ENCODE assay signal across 13 cellular contexts in genomic region chr4:76744253-76744921, GRCh38.
DNase-seq lines count a peak whose midpoint lies in the region; ATAC-seq and TF ChIP-seq lines count a peak whose summit lies in the region.
"Had no signal": no experiment of that assay in that cellular context is flagged by ENCODE, and none has a peak within 500 bp of the region (broad histone marks: within the 10 kb centered on the region; RNA-seq: fewer than 3 reads in every experiment).

No MANE protein-coding gene starts in this region.

- H3K4ac ChIP-seq in mesendoderm (ENCODE audit: low read depth, low read length): no peak overlapping the region

- H3K79me2 ChIP-seq in fibroblast of lung (ENCODE audit: control insufficient read depth, insufficient read depth, low read length) (peaks cover 7% of the 10 kb centered on the region), MM.1S (ENCODE audit: low read length) (peaks cover 83% of the 10 kb centered on the region), mesendoderm (ENCODE audit: control insufficient read depth, insufficient read depth, low read length) (no peaks in the 10 kb centered on the region)

- no peaks in the 10 kb centered on the region for H3K9me2 ChIP-seq in MM.1S (replicated peaks; ENCODE audit: insufficient read depth, low read length)

- no peaks in the 10 kb centered on the region for H3K79me1 ChIP-seq in mesendoderm (ENCODE audit: low read length)

- H2AFZ ChIP-seq in fibroblast of lung (ENCODE audit: low read length): no peak overlapping the region
- no peak overlapping the region for H2AFZ ChIP-seq in MM.1S (ENCODE audit: low read length)

- H3K36me3 ChIP-seq in fibroblast of lung (ENCODE audit: control insufficient read depth, insufficient read depth, low read length) (peaks cover 2% of the 10 kb centered on the region), MM.1S (replicated peaks; ENCODE audit: insufficient read depth, low read length) (peaks cover 3% of the 10 kb centered on the region; the same call in 1 of the 2 replicates), mesendoderm (ENCODE audit: control insufficient read depth, insufficient read depth, low read length) (peaks cover 6% of the 10 kb centered on the region)

- H3K9me3 ChIP-seq in fibroblast of lung (ENCODE audit: control insufficient read depth, insufficient read depth, low read depth, low read length) (no peaks in the 10 kb centered on the region), MM.1S (replicated peaks; ENCODE audit: insufficient read depth, low read length) (no peaks in the 10 kb centered on the region)

- no peak overlapping the region for H3K23ac ChIP-seq in mesendoderm (ENCODE audit: low read length)

- H3K27me3 Mint-ChIP-seq in WTC11 (ENCODE audit: low read depth): no peaks in the 10 kb centered on the region

- peaks cover 4% of the 10 kb centered on the region for H3K4me1 ChIP-seq in fibroblast of lung (ENCODE audit: control insufficient read depth, extremely low read depth, insufficient read depth, low read length)
- no peaks in the 10 kb centered on the region for H3K4me1 ChIP-seq in MM.1S (ENCODE audit: low read length)
- H3K4me1 ChIP-seq in mesendoderm (ENCODE audit: control insufficient read depth, low read depth, low read length): no peaks in the 10 kb centered on the region

- no peak overlapping the region for H2AK5ac ChIP-seq in mesendoderm (ENCODE audit: low read length)

- H3K9me3 Mint-ChIP-seq in WTC11: no peaks in the 10 kb centered on the region
- H3K9me3 Mint-ChIP-seq: activated naive CD8-positive, alpha-beta T cell treated with anti-CD3 and anti-CD28 coated beads, Interleukin-2, amount 50 U/mL, for 24 hours; dendritic cell treated with granulocyte-macrophage colony-stimulating factor and Interleukin-4, amounts not matched to agents 40 ng/mL and 50 ng/mL, for 4 days had no signal

- H3F3A ChIP-seq in MM.1S (ENCODE audit: insufficient read depth, low read length): no peaks in the 10 kb centered on the region

- DNase-seq in EH (ENCODE audit: low read depth) (peak; percentile 91), fibroblast of lung (ENCODE audit: low read depth in 2 of 2) (peak; percentile 36 to 89), pulmonary artery endothelial cell (ENCODE audit: low read depth, low spot score) (peak; percentile 43), SW 1271 (lab: John Stamatoyannopoulos, UW) (no peak), MM.1S (no peak), WTC11 (ENCODE audit: low spot score) (no peak), mesendoderm (no peak)
- DNase-seq: activated naive CD8-positive, alpha-beta T cell treated with anti-CD3 and anti-CD28 coated beads, Interleukin-2, amount 50 U/mL, for 24 hours; activated T-cell treated with anti-CD3 and anti-CD28 coated beads, Interleukin-2, amount 50 U/mL, for 1 hour; WERI-Rb-1 had no signal

- ATAC-seq in SK-N-SH treated with all-trans-retinoic acid at 6 μM for 48 hours (peak; percentile 78), WTC11 (no peak)
- ATAC-seq: activated naive CD8-positive, alpha-beta T cell treated with anti-CD3 and anti-CD28 coated beads, Interleukin-2, amount 50 U/mL, for 24 hours had no signal

- no CpG with 5 or more reads among the region's 1 CpG for WGBS in mesendoderm (ENCODE audit: extremely low coverage, insufficient coverage, low lambda C conversion rate)

- POLR2A ChIA-PET in WTC11 (lab: Charles Lee): no interaction called here

- no peak for TF ChIP-seq CTCF in fibroblast of lung (conservative IDR thresholded peaks at IDR 0.05 in 1 of 2, IDR thresholded peaks at IDR 0.05 in 1 of 2; ENCODE audit: low read depth in 1 of 2, low read length in 2 of 2)
- TF ChIP-seq CTCF in MM.1S (IDR thresholded peaks at IDR 0.05; ENCODE audit: low read length): no peak
- no peak for TF ChIP-seq CTCF in WTC11 (IDR thresholded peaks at IDR 0.05)

- H4K5ac ChIP-seq in mesendoderm (ENCODE audit: low read length): no peak overlapping the region

- no peak overlapping the region for H3K4me3 Mint-ChIP-seq in WTC11
- H3K4me3 Mint-ChIP-seq: activated naive CD8-positive, alpha-beta T cell treated with anti-CD3 and anti-CD28 coated beads, Interleukin-2, amount 50 U/mL, for 24 hours; dendritic cell treated with granulocyte-macrophage colony-stimulating factor and Interleukin-4, amounts not matched to agents 40 ng/mL and 50 ng/mL, for 4 days had no signal

- H3K27me3 ChIP-seq in fibroblast of lung (ENCODE audit: control insufficient read depth, insufficient read depth, low read length) (no peaks in the 10 kb centered on the region), MM.1S (replicated peaks; ENCODE audit: insufficient read depth, low read length) (no peaks in the 10 kb centered on the region), mesendoderm (ENCODE audit: insufficient read depth, low read length, poor library complexity) (no peaks in the 10 kb centered on the region)

- CTCF ChIA-PET in WTC11 (lab: Charles Lee): interaction anchor here (1.3 kb wide), 1 partner anchor 14 kb away, joined by 4 read pairs; no protein-coding TSS in a partner anchor

- no peak overlapping the region for H2BK15ac ChIP-seq in mesendoderm (replicated peaks; ENCODE audit: low read depth)

- H3K56ac ChIP-seq in mesendoderm (ENCODE audit: low read length): no peak overlapping the region

- H3K27ac ChIP-seq in fibroblast of lung (ENCODE audit: insufficient read depth, low read length) (peak overlapping the region; percentile 22), MM.1S (ENCODE audit: low read length) (no peak overlapping the region), mesendoderm (ENCODE audit: low read depth, low read length) (no peak overlapping the region)
- H3K27ac ChIP-seq: C4-2B, WERI-Rb-1 had no signal

- H4K8ac ChIP-seq in mesendoderm (ENCODE audit: low read depth, low read length): no peak overlapping the region

- H3K9ac ChIP-seq in fibroblast of lung (ENCODE audit: insufficient read depth, low read length) (no peak overlapping the region), MM.1S (ENCODE audit: low read length) (no peak overlapping the region), mesendoderm (ENCODE audit: low read length) (no peak overlapping the region)

- no peak overlapping the region for H3K27ac Mint-ChIP-seq in WTC11
- H3K27ac Mint-ChIP-seq: activated naive CD8-positive, alpha-beta T cell treated with anti-CD3 and anti-CD28 coated beads, Interleukin-2, amount 50 U/mL, for 24 hours; dendritic cell treated with granulocyte-macrophage colony-stimulating factor and Interleukin-4, amounts not matched to agents 40 ng/mL and 50 ng/mL, for 4 days had no signal

- peaks cover 19% of the 10 kb centered on the region for H3K4me1 Mint-ChIP-seq in WTC11
- H3K4me1 Mint-ChIP-seq: activated naive CD8-positive, alpha-beta T cell treated with anti-CD3 and anti-CD28 coated beads, Interleukin-2, amount 50 U/mL, for 24 hours had no signal

- no peak overlapping the region for H3K18ac ChIP-seq in mesendoderm (ENCODE audit: low read length)

- H4K20me1 ChIP-seq in fibroblast of lung (ENCODE audit: control insufficient read depth, extremely low read depth, insufficient read depth, low read length) (no peaks in the 10 kb centered on the region), MM.1S (ENCODE audit: insufficient read depth, low read length) (no peaks in the 10 kb centered on the region; the same call in 1 of the 2 replicates)

- H3K4me2 ChIP-seq in fibroblast of lung (ENCODE audit: extremely low read depth, insufficient read depth, low read length) (peak overlapping the region; percentile 40), MM.1S (ENCODE audit: low read depth, low read length) (no peak overlapping the region), mesendoderm (ENCODE audit: low read length) (no peak overlapping the region)

- H3K36me3 Mint-ChIP-seq in WTC11: peaks cover 14% of the 10 kb centered on the region

- no peak overlapping the region for H2BK5ac ChIP-seq in mesendoderm (ENCODE audit: low read length)

- peak overlapping the region in 1 of 4 experiments; percentile 19 for H3K4me3 ChIP-seq in fibroblast of lung (replicated peaks in 1 of 4; ENCODE audit: control extremely low read depth in 1 of 4, insufficient read depth in 1 of 4, low read depth in 3 of 4, low read length in 4 of 4)
- H3K4me3 ChIP-seq in MM.1S (ENCODE audit: low read length): no peak overlapping the region
- H3K4me3 ChIP-seq in mesendoderm (ENCODE audit: low read length): no peak overlapping the region

- H2BK120ac ChIP-seq in mesendoderm (ENCODE audit: low read depth, low read length): no peak overlapping the region

TF ChIP-seq in SK-N-SH treated with all-trans-retinoic acid at 6 μM for 48 hours, 23 proteins besides CTCF, POLR2A, EP300 and RAD21 (continues in another document):
- TF ChIP-seq CREB5 (CRISPR knock-in tag; IDR thresholded peaks at IDR 0.05; ENCODE audit: low read depth) (no peak), ZFP3 (CRISPR knock-in tag; IDR thresholded peaks at IDR 0.05) (0 out of 2 replicates have a peak, but pooled peaks have one; percentile 4)

TF ChIP-seq in WTC11, 78 proteins besides CTCF, POLR2A, EP300 and RAD21 (continues in another document):
- no peak for TF ChIP-seq IRF2 (CRISPR knock-in tag; IDR thresholded peaks at IDR 0.05; ENCODE audit: borderline replicate concordance, low read depth)
- TF ChIP-seq NFYB (CRISPR knock-in tag; conservative IDR thresholded peaks at IDR 0.05; ENCODE audit: low read depth): no peak
- no peak for TF ChIP-seq ZNF512 (CRISPR knock-in tag; IDR thresholded peaks at IDR 0.05; ENCODE audit: borderline replicate concordance)

Comparison
In these comparisons a context has a peak if more than half of its experiments do, and no peak if none do; other contexts are left out.
1. DNase-seq: peak in EH (single experiment), fibroblast of lung (2 of 2) and pulmonary artery endothelial cell (single experiment); none in SW 1271 (0 of 2), MM.1S (single experiment), WTC11 (single experiment) and mesendoderm (single experiment).